27 cellular contexts compared by ENCODE assay signal in the genomic region with DNA sequence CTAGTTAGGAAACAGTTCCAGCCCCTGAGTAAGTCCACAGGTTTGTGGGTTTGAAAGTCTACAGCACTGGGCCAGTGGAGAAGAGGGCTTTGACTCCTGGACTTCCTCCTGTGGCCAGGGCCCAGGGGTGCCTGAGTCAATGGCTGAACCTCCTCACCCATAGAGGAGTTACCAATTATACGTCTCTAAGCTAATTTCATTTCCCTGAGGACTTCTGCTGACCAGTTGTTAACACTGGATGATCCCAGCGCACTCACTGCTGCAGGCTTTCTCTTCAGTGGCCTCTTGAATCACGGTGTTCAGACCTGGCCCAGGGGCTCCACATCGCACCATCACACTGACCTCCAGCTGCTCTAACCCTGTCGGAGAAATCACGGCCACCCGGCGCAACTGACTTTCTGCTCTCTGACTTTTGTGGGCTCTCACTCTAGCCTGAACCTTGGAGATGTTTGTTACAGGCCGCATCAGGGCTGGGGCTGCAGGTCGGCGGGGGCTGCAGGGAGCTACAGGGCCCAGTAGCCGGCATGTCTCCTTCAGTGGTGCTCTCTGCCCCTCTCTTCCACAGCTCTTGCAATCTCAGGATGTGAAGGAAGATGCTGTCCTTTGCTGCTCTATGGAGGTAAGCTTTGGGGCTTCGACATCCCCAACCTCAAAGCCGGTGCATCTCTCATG.
"Had no signal": no experiment of that assay in that cellular context is flagged by ENCODE, and none has a peak within 500 bp of the region (broad histone marks: within the 10 kb centered on the region; RNA-seq: fewer than 3 reads in every experiment).

No MANE protein-coding gene starts in this region.

- ATAC-seq: gastrocnemius medialis; lower lobe of right lung; naive thymus-derived CD8-positive, alpha-beta T cell had no signal

- H3K4me1 ChIP-seq: gastrocnemius medialis, uterus had no signal

- H3K36me3 Mint-ChIP-seq: activated CD4-positive, alpha-beta memory T cell treated with anti-CD3 and anti-CD28 coated beads for 36 hours; naive thymus-derived CD8-positive, alpha-beta T cell had no signal

- DNase-seq: activated CD4-positive, alpha-beta memory T cell treated with anti-CD3 and anti-CD28 coated beads for 36 hours; activated CD4-positive, alpha-beta T cell treated with anti-CD3 and anti-CD28 coated beads for 4 hours; activated CD8-positive, alpha-beta memory T cell treated with anti-CD3 and anti-CD28 coated beads, Interleukin-2, amount 50 U/mL, for 48 hours; activated gamma-delta T cell treated with Interleukin-2 at 50 U/mL for 16 hours; activated naive CD4-positive, alpha-beta T cell treated with anti-CD3 and anti-CD28 coated beads, Interleukin-2, amount 50 U/mL, for 16 hours; activated T-cell treated with anti-CD3 and anti-CD28 coated beads, Interleukin-2, amount 50 U/mL, for 24 hours; amniotic stem cell; brain microvascular endothelial cell; caudate nucleus; dermis blood vessel endothelial cell; effector CD8-positive, alpha-beta T cell; erythroblast; gastrocnemius medialis; glutamatergic neuron; lower lobe of right lung; mesenchymal stem cell; naive thymus-derived CD8-positive, alpha-beta T cell; retina; stimulated activated naive CD4-positive, alpha-beta T cell treated with Interleukin-2 at 50 U/mL for 16 hours; uterus had no signal

- H3K4me3 ChIP-seq: gastrocnemius medialis, hepatocyte, lower lobe of right lung, thoracic aorta, uterus had no signal

- H3K27ac Mint-ChIP-seq: activated CD4-positive, alpha-beta memory T cell treated with anti-CD3 and anti-CD28 coated beads for 36 hours; activated T-cell treated with anti-CD3 and anti-CD28 coated beads, Interleukin-2, amount 50 U/mL, for 24 hours; progenitor cell of endocrine pancreas had no signal

- H3K4me3 Mint-ChIP-seq: activated CD4-positive, alpha-beta memory T cell treated with anti-CD3 and anti-CD28 coated beads for 36 hours; activated T-cell treated with anti-CD3 and anti-CD28 coated beads, Interleukin-2, amount 50 U/mL, for 24 hours; naive thymus-derived CD8-positive, alpha-beta T cell; type B pancreatic cell had no signal

- H3K36me3 ChIP-seq: gastrocnemius medialis, uterus had no signal

- H3K9me3 Mint-ChIP-seq: activated CD4-positive, alpha-beta memory T cell treated with anti-CD3 and anti-CD28 coated beads for 36 hours; activated T-cell treated with anti-CD3 and anti-CD28 coated beads, Interleukin-2, amount 50 U/mL, for 24 hours; naive thymus-derived CD8-positive, alpha-beta T cell; type B pancreatic cell had no signal

- H3K27ac ChIP-seq: brain microvascular endothelial cell, gastrocnemius medialis, hepatocyte, lower lobe of right lung, thoracic aorta, uterus, VCaP had no signal

- H3K27me3 Mint-ChIP-seq: activated CD4-positive, alpha-beta memory T cell treated with anti-CD3 and anti-CD28 coated beads for 36 hours; activated T-cell treated with anti-CD3 and anti-CD28 coated beads, Interleukin-2, amount 50 U/mL, for 24 hours; progenitor cell of endocrine pancreas; type B pancreatic cell had no signal

- H3K9me3 ChIP-seq: gastrocnemius medialis, lower lobe of right lung, thoracic aorta, uterus had no signal

- FAIRE-seq: astrocyte, TTC549 had no signal
